25 cellular contexts compared by ENCODE assay signal in the genomic region with DNA sequence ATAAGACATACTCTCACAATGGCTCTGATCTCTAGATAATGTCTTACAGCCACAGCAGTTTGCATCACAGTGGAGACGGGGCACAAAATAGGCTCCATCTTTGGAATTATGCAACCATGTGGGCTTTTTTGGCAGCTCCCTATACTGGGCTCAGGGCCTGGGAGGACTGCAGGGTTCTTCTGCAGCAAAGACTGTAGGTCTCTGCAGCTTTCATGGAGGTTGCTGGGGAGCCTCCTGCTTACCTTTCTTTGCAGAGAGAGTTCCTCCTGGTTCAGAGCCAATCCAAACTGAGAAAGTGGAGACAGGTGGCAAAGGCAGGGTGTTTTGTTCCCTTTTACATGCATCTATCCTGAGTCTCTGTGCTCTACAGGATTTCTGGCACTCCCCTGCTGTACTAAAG.
"Had no signal": no experiment of that assay in that cellular context is flagged by ENCODE, and none has a peak within 500 bp of the region (broad histone marks: within the 10 kb centered on the region; RNA-seq: fewer than 3 reads in every experiment).

No MANE protein-coding gene starts in this region.

- H3K4me2 ChIP-seq: hepatocyte, smooth muscle cell had no signal

- H3K36me3 Mint-ChIP-seq: natural killer cell treated with Interleukin-12 subunit alpha and Interleukin-12 subunit beta and Interleukin-15 and Interleukin-18, amount 100 ng/mL, for 72 hours; stimulated activated memory B cell treated with anti-CD40 and anti-IgM and Interleukin-4, amounts not matched to agents 10 μg/mL and 1 μg/mL and 100 μg/mL, for 72 hours; type B pancreatic cell had no signal

- H3K9me3 ChIP-seq: vagina had no signal

- H3K27me3 ChIP-seq: hepatocyte, right atrium auricular region, right lobe of liver, tibial nerve, vagina had no signal

- ATAC-seq: mucosa of descending colon; naive thymus-derived CD4-positive, alpha-beta T cell; natural killer cell treated with Interleukin-12 subunit alpha and Interleukin-12 subunit beta and Interleukin-15 and Interleukin-18, amount 100 ng/mL, for 72 hours; right lobe of liver; stimulated activated memory B cell treated with anti-CD40 and anti-IgM and Interleukin-4, amounts not matched to agents 10 μg/mL and 1 μg/mL and 100 μg/mL, for 72 hours; stimulated activated naive CD8-positive, alpha-beta T cell treated with anti-CD3 and anti-CD28 coated beads, Interleukin-15, amount 100 ng/mL, for 72 hours had no signal

- H3K27ac ChIP-seq: hepatocyte, left ventricle myocardium inferior, parathyroid adenoma, right atrium auricular region, right lobe of liver, tibial nerve, vagina had no signal

- H3K36me3 ChIP-seq: left ventricle myocardium inferior, right atrium auricular region, right lobe of liver, tibial nerve, vagina had no signal

- H3K4me1 ChIP-seq: left ventricle myocardium inferior, parathyroid adenoma, right atrium auricular region, right lobe of liver, tibial nerve, vagina had no signal

- H3K27ac Mint-ChIP-seq: naive thymus-derived CD4-positive, alpha-beta T cell; natural killer cell treated with Interleukin-12 subunit alpha and Interleukin-12 subunit beta and Interleukin-15 and Interleukin-18, amount 100 ng/mL, for 72 hours; progenitor cell of endocrine pancreas; stimulated activated memory B cell treated with anti-CD40 and anti-IgM and Interleukin-4, amounts not matched to agents 10 μg/mL and 1 μg/mL and 100 μg/mL, for 72 hours; stimulated activated naive CD8-positive, alpha-beta T cell treated with anti-CD3 and anti-CD28 coated beads, Interleukin-15, amount 100 ng/mL, for 72 hours; type B pancreatic cell had no signal

- H3K4me3 ChIP-seq: hepatocyte, left ventricle myocardium inferior, lung, mucosa of descending colon, right atrium auricular region, right lobe of liver, smooth muscle cell, tibial nerve, vagina had no signal

- H3K4me1 Mint-ChIP-seq: naive thymus-derived CD4-positive, alpha-beta T cell; stimulated activated memory B cell treated with anti-CD40 and anti-IgM and Interleukin-4, amounts not matched to agents 10 μg/mL and 1 μg/mL and 100 μg/mL, for 72 hours; stimulated activated naive CD8-positive, alpha-beta T cell treated with anti-CD3 and anti-CD28 coated beads, Interleukin-15, amount 100 ng/mL, for 72 hours had no signal

- H3K27me3 Mint-ChIP-seq: natural killer cell treated with Interleukin-12 subunit alpha and Interleukin-12 subunit beta and Interleukin-15 and Interleukin-18, amount 100 ng/mL, for 72 hours; progenitor cell of endocrine pancreas; stimulated activated memory B cell treated with anti-CD40 and anti-IgM and Interleukin-4, amounts not matched to agents 10 μg/mL and 1 μg/mL and 100 μg/mL, for 72 hours; stimulated activated naive CD8-positive, alpha-beta T cell treated with anti-CD3 and anti-CD28 coated beads, Interleukin-15, amount 100 ng/mL, for 72 hours had no signal

- H3K4me3 Mint-ChIP-seq: naive thymus-derived CD4-positive, alpha-beta T cell; natural killer cell treated with Interleukin-12 subunit alpha and Interleukin-12 subunit beta and Interleukin-15 and Interleukin-18, amount 100 ng/mL, for 72 hours; stimulated activated memory B cell treated with anti-CD40 and anti-IgM and Interleukin-4, amounts not matched to agents 10 μg/mL and 1 μg/mL and 100 μg/mL, for 72 hours; stimulated activated naive CD8-positive, alpha-beta T cell treated with anti-CD3 and anti-CD28 coated beads, Interleukin-15, amount 100 ng/mL, for 72 hours; type B pancreatic cell had no signal

- DNase-seq: islet precursor cell; left ventricle myocardium inferior; mesendoderm; midbrain; mucosa of descending colon; naive thymus-derived CD4-positive, alpha-beta T cell; nucleus accumbens; right lobe of liver; stimulated activated CD4-positive, alpha-beta T cell treated with anti-CD3 and anti-CD28 coated beads, Interleukin-1b, Interleukin-23, amount 100 ng/mL, for 48 hours; stimulated activated CD4-positive, alpha-beta T cell treated with anti-CD3 and anti-CD28 coated beads, Interleukin-2, amount 100 ng/mL, for 48 hours; stimulated activated CD4-positive, alpha-beta T cell treated with anti-CD3 and anti-CD28 coated beads, Interleukin-4, amount 100 ng/mL, for 4 hours; stimulated activated CD8-positive, alpha-beta memory T cell treated with anti-CD3 and anti-CD28 coated beads, Interleukin-4, amount 100 ng/mL, for 48 hours; stimulated activated naive CD4-positive, alpha-beta T cell treated with Interleukin-2 at 50 U/mL for 16 hours; stimulated activated naive CD8-positive, alpha-beta T cell treated with anti-CD3 and anti-CD28 coated beads, Interleukin-15, amount 100 ng/mL, for 72 hours had no signal

- H3K79me2 ChIP-seq: hepatocyte, parathyroid adenoma had no signal

- H2AFZ ChIP-seq: hepatocyte, parathyroid adenoma had no signal

- H3K9ac ChIP-seq: parathyroid adenoma had no signal
